In genomic region chr7:26200444-26201260, GRCh38 we compare ENCODE assay signal across 8 cellular contexts. TPM values are rescaled to one million over a fixed set of nuclear protein-coding genes. Genes with fewer than 3 reads are reported as not detected.
A peak's percentile ranks its signal among the peaks of the same experiment; 100 is the strongest.
DNase-seq lines count a peak whose midpoint lies in the region; ATAC-seq and TF ChIP-seq lines count a peak whose summit lies in the region.

TSS of gene HNRNPA2B1 (minus strand) at chr7:26200746. CDS start at chr7:26200577, 169 bp downstream.

- H3K9me3 Mint-ChIP-seq in T-helper 1 cell treated with Interleukin-12 subunit alpha and Interleukin-12 subunit beta and Interleukin-4 antibody, amounts not matched to agents 30 μg/mL and 1 μg/mL, for 36 hours, result no peaks in the 10 kb centered on the region

- H3K4me1 ChIP-seq in heart right ventricle (peaks cover 6 to 56% (median 51%) of the 10 kb centered on the region in 9 donors), upper lobe of left lung (peaks cover 43 to 58% (median 52%) of the 10 kb centered on the region in 4 donors)

- peak within 1 kb of the TSS; percentile 65 to 99 (median 88) for H3K4me3 ChIP-seq in heart right ventricle
- H3K4me3 ChIP-seq in upper lobe of left lung, result peak within 1 kb of the TSS; percentile 86 to 95 (median 90)

- no peaks in the 10 kb centered on the region for H3K9me3 ChIP-seq in heart right ventricle
- H3K9me3 ChIP-seq in upper lobe of left lung, result no peaks in the 10 kb centered on the region

- peak within 1 kb of the TSS; percentile 99 for H3K4me3 Mint-ChIP-seq in T-helper 1 cell treated with Interleukin-12 subunit alpha and Interleukin-12 subunit beta and Interleukin-4 antibody, amounts not matched to agents 30 μg/mL and 1 μg/mL, for 36 hours

- peaks cover 3% of the 10 kb centered on the region for H3K27me3 Mint-ChIP-seq in T-helper 1 cell treated with Interleukin-12 subunit alpha and Interleukin-12 subunit beta and Interleukin-4 antibody, amounts not matched to agents 30 μg/mL and 1 μg/mL, for 36 hours (ENCODE audit: low read depth)

- H3K36me3 Mint-ChIP-seq in T-helper 1 cell treated with Interleukin-12 subunit alpha and Interleukin-12 subunit beta and Interleukin-4 antibody, amounts not matched to agents 30 μg/mL and 1 μg/mL, for 36 hours (ENCODE audit: low read depth), result peaks cover 64% of the 10 kb centered on the region

- H3K4me1 Mint-ChIP-seq in T-helper 1 cell treated with Interleukin-12 subunit alpha and Interleukin-12 subunit beta and Interleukin-4 antibody, amounts not matched to agents 30 μg/mL and 1 μg/mL, for 36 hours (ENCODE audit: low read depth), result peaks cover 52% of the 10 kb centered on the region

- no peak for TF ChIP-seq CTCF in GM13977 (IDR thresholded peaks at IDR 0.05; ENCODE audit: extremely low read depth, insufficient read depth, missing control alignments)
- TF ChIP-seq CTCF in heart right ventricle (IDR thresholded peaks at IDR 0.05), result peak in 1 of 9 donors; percentile 19
- TF ChIP-seq CTCF in upper lobe of left lung (IDR thresholded peaks at IDR 0.05), result peak in 4 of 6 experiments; percentile 20 to 69 (median 46)

- TF ChIP-seq POLR2A in upper lobe of left lung (IDR thresholded peaks at IDR 0.05), result peak; percentile 99 to 100 (median 100)

- DNase-seq in GM13977 (ENCODE audit: low spot score) (peak; percentile 83), NCI-H1694 (lab: John Stamatoyannopoulos, UW) (peak; percentile 99), amniotic stem cell (lab: John Stamatoyannopoulos, UW) (peak; percentile 95), heart right ventricle (peak; percentile 95 to 97), posterior cingulate gyrus (peak; percentile 95 to 99 (median 96)), upper lobe of left lung (peak; percentile 98)

- peaks cover 0 to 34% (median 17%) of the 10 kb centered on the region in 9 donors for H3K36me3 ChIP-seq in heart right ventricle
- peaks cover 11 to 34% (median 17%) of the 10 kb centered on the region in 4 donors for H3K36me3 ChIP-seq in upper lobe of left lung

- peak within 1 kb of the TSS; percentile 99 for H3K27ac Mint-ChIP-seq in T-helper 1 cell treated with Interleukin-12 subunit alpha and Interleukin-12 subunit beta and Interleukin-4 antibody, amounts not matched to agents 30 μg/mL and 1 μg/mL, for 36 hours

- H3K27ac ChIP-seq in heart right ventricle (peak within 1 kb of the TSS; percentile 93 to 100 (median 99)), upper lobe of left lung (peak within 1 kb of the TSS; percentile 99 to 100 (median 100))

- in situ Hi-C loops in GM13977 (cut with MboI; ENCODE audit: low pct_unique_long_range_greater_than_20kb, low sequenced_read_pairs, unreplicated experiment), result no loop called here

- ATAC-seq in HG02884 (IDR thresholded peaks at IDR 0.05; ENCODE audit: unreplicated experiment) (peak; percentile 52), heart right ventricle (peak; percentile 82 to 93 (median 87)), upper lobe of left lung (ENCODE audit: low FRiP score in 2 of 2) (peak; percentile 88 to 98)

- intact Hi-C loops in heart right ventricle (cut with DNase I) (loop anchor here in 2 of 10 donors (10.0 kb wide), 2 partner anchors 74 to 306 kb away; no protein-coding TSS in a partner anchor), posterior cingulate gyrus (cut with DNase I) (loop anchor here (5.0 to 10.0 kb wide), 3 partner anchors 167 to 464 kb away; no protein-coding TSS in a partner anchor)

- TF ChIP-seq EP300 in upper lobe of left lung (IDR thresholded peaks at IDR 0.05), result peak in 1 of 4 donors; percentile 86

- 0% methylated on average over 68 to 72 of the region's 72 CpGs for WGBS in heart right ventricle, 2 donors
- WGBS in upper lobe of left lung, 2 donors, result 1% methylated on average over 28 to 69 of the region's 72 CpGs

- H3K27me3 ChIP-seq in heart right ventricle (no peaks in the 10 kb centered on the region), upper lobe of left lung (no peaks in the 10 kb centered on the region)

RNA-seq across cellular contexts. Expression of gene HNRNPA2B1, which starts in this region (rescaled TPM):
- total RNA-seq in heart right ventricle (100 to 1,000 TPM; 364 to 445 (median 398) TPM), upper lobe of left lung (100 to 1,000 TPM; 192 to 416 (median 314) TPM)
- polyA plus RNA-seq in heart right ventricle, result 100 to 1,000 TPM; 554 to 667 TPM

Comparison
In these comparisons a context has a peak if more than half of its experiments do, and no peak if none do; other contexts are left out.
1. Peak in every context shown above with its lines: DNase-seq, ATAC-seq, H3K4me3 ChIP-seq and H3K27ac ChIP-seq.